In genomic region chr11:352456-353180, GRCh38 we compare ENCODE assay signal across 10 cellular contexts. TPM values are rescaled to one million over a fixed set of nuclear protein-coding genes. Genes with fewer than 3 reads are reported as not detected.
DNase-seq lines count a peak whose midpoint lies in the region; ATAC-seq and TF ChIP-seq lines count a peak whose summit lies in the region.
"Had no signal": no experiment of that assay in that cellular context is flagged by ENCODE, and none has a peak within 500 bp of the region (broad histone marks: within the 10 kb centered on the region; RNA-seq: fewer than 3 reads in every experiment).

No MANE protein-coding gene starts in this region.

- H3K9me3 Mint-ChIP-seq in effector memory CD8-positive, alpha-beta T cell, result no peaks in the 10 kb centered on the region
- peaks cover 7% of the 10 kb centered on the region for H3K9me3 Mint-ChIP-seq in neural progenitor cell

- H3K36me3 Mint-ChIP-seq in effector memory CD8-positive, alpha-beta T cell (ENCODE audit: insufficient read depth), result peaks cover 14% of the 10 kb centered on the region
- H3K36me3 Mint-ChIP-seq in neural progenitor cell, result peaks cover 2% of the 10 kb centered on the region

- H3K36me3 ChIP-seq in cardiac muscle cell, result no peaks in the 10 kb centered on the region
- H3K36me3 ChIP-seq in neural progenitor cell, result no peaks in the 10 kb centered on the region
- no peaks in the 10 kb centered on the region for H3K36me3 ChIP-seq in urinary bladder (ENCODE audit: insufficient read depth)

- WGBS in urinary bladder, result 87% methylated on average over 12 of the region's 12 CpGs

- peak overlapping the region; percentile 2 for H2AFZ ChIP-seq in neural progenitor cell (replicated peaks)

- H3K4me1 ChIP-seq in cardiac muscle cell (ENCODE audit: low read depth) (peaks cover 6% of the 10 kb centered on the region), neural progenitor cell (peaks cover 13% of the 10 kb centered on the region), urinary bladder (ENCODE audit: insufficient read depth) (no peaks in the 10 kb centered on the region)

- TF ChIP-seq CTCF in cardiac muscle cell (IDR thresholded peaks at IDR 0.05; ENCODE audit: low read depth, low read length) (no peak), neural progenitor cell (IDR thresholded peaks at IDR 0.05) (no peak)

- no peak overlapping the region for H3K4me3 Mint-ChIP-seq in effector memory CD8-positive, alpha-beta T cell
- H3K4me3 Mint-ChIP-seq in neural progenitor cell, result peak overlapping the region; percentile 30
- H3K4me3 Mint-ChIP-seq: H9 had no signal

- H3K27ac Mint-ChIP-seq in effector memory CD8-positive, alpha-beta T cell, result peak overlapping the region; percentile 7 to 52
- peak overlapping the region; percentile 62 for H3K27ac Mint-ChIP-seq in neural progenitor cell

- no peaks in the 10 kb centered on the region for H4K20me1 ChIP-seq in neural progenitor cell (ENCODE audit: low read depth)

- no peaks in the 10 kb centered on the region for H3K79me2 ChIP-seq in neural progenitor cell (ENCODE audit: low read depth)

- no peaks in the 10 kb centered on the region for H3K27me3 Mint-ChIP-seq in effector memory CD8-positive, alpha-beta T cell
- H3K27me3 Mint-ChIP-seq in neural progenitor cell (ENCODE audit: insufficient read depth, low read depth), result peaks cover 12% of the 10 kb centered on the region

- peak overlapping the region; percentile 47 for H3K27ac ChIP-seq in cardiac muscle cell
- no peak overlapping the region for H3K27ac ChIP-seq in neural progenitor cell
- peak overlapping the region; percentile 86 for H3K27ac ChIP-seq in urinary bladder (ENCODE audit: low read depth)

- H3K9ac ChIP-seq in neural progenitor cell, result no peak overlapping the region

- H3K9me3 ChIP-seq in cardiac muscle cell (ENCODE audit: low read depth) (no peaks in the 10 kb centered on the region), neural progenitor cell (ENCODE audit: low read depth) (no peaks in the 10 kb centered on the region)

- no peak overlapping the region for H3K4me3 ChIP-seq in cardiac muscle cell
- H3K4me3 ChIP-seq in neural progenitor cell, result no peak overlapping the region
- no peak overlapping the region for H3K4me3 ChIP-seq in urinary bladder (ENCODE audit: low read depth, low read length)

- H3K27me3 ChIP-seq in cardiac muscle cell, result no peaks in the 10 kb centered on the region
- H3K27me3 ChIP-seq in neural progenitor cell, result no peaks in the 10 kb centered on the region

- H3K4me2 ChIP-seq in neural progenitor cell, result no peak overlapping the region

- no peak for ATAC-seq in effector memory CD8-positive, alpha-beta T cell (replicated peaks)
- no peak for ATAC-seq in GM18861 (IDR thresholded peaks at IDR 0.05; ENCODE audit: unreplicated experiment)

- intact Hi-C loops in cardiac septum (cut with DNase I), result no loop called here

- no peak for DNase-seq in cardiac muscle cell (ENCODE audit: low read depth in 1 of 2, low spot score in 1 of 2)
- DNase-seq in cardiac septum (ENCODE audit: low spot score), result no peak
- no peak for DNase-seq in effector memory CD8-positive, alpha-beta T cell
- DNase-seq in neural progenitor cell (ENCODE audit: low spot score), result no peak
- no peak for DNase-seq in DMS 273 (lab: John Stamatoyannopoulos, UW; ENCODE audit: unreplicated experiment)
- no peak for DNase-seq in mucosa of gallbladder (ENCODE audit: low spot score)
- DNase-seq: NCI-H1436 had no signal

- peaks cover 36% of the 10 kb centered on the region for H3F3A ChIP-seq in neural progenitor cell (ENCODE audit: low read depth)

- peaks cover 38 to 39% of the 10 kb centered on the region in 2 donors for H3K4me1 Mint-ChIP-seq in effector memory CD8-positive, alpha-beta T cell (ENCODE audit: low read depth in 2 of 2)
- peaks cover 40% of the 10 kb centered on the region for H3K4me1 Mint-ChIP-seq in neural progenitor cell

RNA-seq across cellular contexts. Expression of gene B4GALNT4, which starts 16.7 kb away (rescaled TPM):
- total RNA-seq in cardiac muscle cell (77.4 and 94.4 TPM in 2 replicates), cardiac septum (0.24 TPM), neural progenitor cell (ENCODE audit: low replicate concordance) (16.4 and 110 TPM in 2 replicates), urinary bladder (13.4 TPM), mucosa of gallbladder (3.4 TPM)
- polyA plus RNA-seq in cardiac muscle cell (35.8 and 44.1 TPM in 2 replicates), urinary bladder (5.1 TPM)

RNA-seq across cellular contexts. Expression of gene IFITM3, which starts 32.0 kb away (rescaled TPM):
- total RNA-seq in cardiac muscle cell (108 and 137 TPM in 2 replicates), cardiac septum (260 TPM), neural progenitor cell (ENCODE audit: low replicate concordance) (19.8 and 61.7 TPM in 2 replicates), urinary bladder (43.2 TPM), mucosa of gallbladder (246 TPM)
- polyA plus RNA-seq in cardiac muscle cell (498 and 585 TPM in 2 replicates), urinary bladder (2,675 TPM)

RNA-seq across cellular contexts. Expression of gene IFITM1, which starts 38.8 kb away (rescaled TPM):
- 47.2 and 68.9 TPM in 2 replicates for total RNA-seq in cardiac muscle cell
- 74.3 and 154 TPM in 2 replicates for polyA plus RNA-seq in cardiac muscle cell
- total RNA-seq in cardiac septum, result 123 TPM
- total RNA-seq in neural progenitor cell (ENCODE audit: low replicate concordance), result 13.3 and 48.6 TPM in 2 replicates
- 20.9 TPM for total RNA-seq in urinary bladder
- 599 TPM for polyA plus RNA-seq in urinary bladder
- total RNA-seq in mucosa of gallbladder, result 55.4 TPM

RNA-seq across cellular contexts. Expression of gene PKP3, which starts 41.4 kb away (rescaled TPM):
- total RNA-seq in cardiac muscle cell (0.09 and 0.70 TPM in 2 replicates), cardiac septum (0.83 TPM), neural progenitor cell (ENCODE audit: low replicate concordance) (6.5 and 8.5 TPM in 2 replicates), urinary bladder (5.2 TPM), mucosa of gallbladder (70.8 TPM)
- polyA plus RNA-seq in cardiac muscle cell (0.57 TPM in 1 of 2 replicates, not detected in the other), urinary bladder (8.4 TPM)

RNA-seq across cellular contexts. Expression of gene IFITM2, which starts 45.0 kb away (rescaled TPM):
- total RNA-seq in cardiac muscle cell (71.6 and 84.8 TPM in 2 replicates), cardiac septum (215 TPM), neural progenitor cell (ENCODE audit: low replicate concordance) (10.5 and 63.9 TPM in 2 replicates), urinary bladder (14.8 TPM), mucosa of gallbladder (129 TPM)
- polyA plus RNA-seq in cardiac muscle cell (267 and 368 TPM in 2 replicates), urinary bladder (765 TPM)
